18 cellular contexts compared by ENCODE assay signal in the genomic region with DNA sequence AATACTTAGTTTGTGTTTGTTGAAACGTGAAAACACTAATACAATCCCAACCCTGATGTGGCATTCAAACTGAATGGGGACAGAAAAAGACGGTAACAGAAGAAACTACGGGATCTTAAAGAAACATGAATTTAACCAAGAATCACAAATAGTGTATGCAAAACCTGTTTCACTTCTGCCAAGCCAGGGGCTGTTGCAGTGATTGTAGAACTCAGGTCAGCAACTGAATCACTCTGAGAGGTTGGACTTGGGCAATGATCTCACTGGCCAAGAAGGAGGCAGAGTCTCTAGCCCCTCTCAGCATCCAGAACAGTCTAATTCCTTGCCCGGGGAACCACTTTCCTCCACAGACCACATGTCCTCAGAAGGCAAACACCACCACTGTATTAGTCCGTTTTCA.
DNase-seq lines count a peak whose midpoint lies in the region; ATAC-seq lines count a peak whose summit lies in the region.
"Had no signal": no experiment of that assay in that cellular context is flagged by ENCODE, and none has a peak within 500 bp of the region (broad histone marks: within the 10 kb centered on the region; RNA-seq: fewer than 3 reads in every experiment).

No MANE protein-coding gene starts in this region.

- ATAC-seq in GM19351 (IDR thresholded peaks at IDR 0.05; ENCODE audit: unreplicated experiment) (peak; percentile 80), GM21717 (IDR thresholded peaks at IDR 0.05; ENCODE audit: unreplicated experiment) (peak; percentile 73), HG03520 (IDR thresholded peaks at IDR 0.05; ENCODE audit: unreplicated experiment) (peak; percentile 54), HG03135 (IDR thresholded peaks at IDR 0.05; ENCODE audit: unreplicated experiment) (no peak)
- ATAC-seq: CD8-positive, alpha-beta T cell; HCT116 had no signal

- DNase-seq in stimulated activated CD4-positive, alpha-beta T cell treated with anti-CD3 and anti-CD28 coated beads, Interleukin-2, amount 100 ng/mL, for 48 hours: no peak
- DNase-seq in cortex of kidney (lab: John Stamatoyannopoulos, UW) (no peak), inferior parietal cortex (ENCODE audit: extremely low spot score) (no peak)
- DNase-seq: Caco-2; CD8-positive, alpha-beta T cell; MM.1S; NCI-H1694; NCI-H2029 treated with DMSO at 0.1 percent for 48 hours; NCI-H2227 treated with DMSO at 0.1 percent for 48 hours; NCI-H510A; NCI-H69; SIG-M5; T-helper 9 cell had no signal
